In genomic region chr5:97224112-97224750, GRCh38 we compare ENCODE assay signal across 20 cellular contexts. TPM values are rescaled to one million over a fixed set of nuclear protein-coding genes. Genes with fewer than 3 reads are reported as not detected.
DNase-seq lines count a peak whose midpoint lies in the region; TF ChIP-seq lines count a peak whose summit lies in the region.
"Had no signal": no experiment of that assay in that cellular context is flagged by ENCODE, and none has a peak within 500 bp of the region (broad histone marks: within the 10 kb centered on the region; RNA-seq: fewer than 3 reads in every experiment).

No MANE protein-coding gene starts in this region.

- no peak overlapping the region for H3K27ac ChIP-seq in sigmoid colon
- H3K27ac ChIP-seq: breast epithelium, esophagus muscularis mucosa, thyroid gland, VCaP had no signal

- no peaks in the 10 kb centered on the region for H3K4me1 ChIP-seq in sigmoid colon
- H3K4me1 ChIP-seq: breast epithelium, esophagus muscularis mucosa, thyroid gland had no signal

- DNase-seq in HCEC 1CT (peak; percentile 46), astrocyte of the spinal cord (ENCODE audit: low read depth, low spot score) (peak; percentile 32), iris pigment epithelial cell (ENCODE audit: low read depth) (peak; percentile 66), superior temporal gyrus (ENCODE audit: extremely low spot score) (peak; percentile 4), NCI-H2107 treated with DMSO at 0.1 percent for 48 hours (lab: John Stamatoyannopoulos, UW; ENCODE audit: unreplicated experiment) (no peak), sigmoid colon (no peak), NCI-H2081 (lab: John Stamatoyannopoulos, UW) (no peak), DMS 273 treated with DMSO at 0.1 percent for 48 hours (lab: John Stamatoyannopoulos, UW) (no peak)
- DNase-seq: activated T-cell treated with anti-CD3 and anti-CD28 coated beads, Interleukin-2, amount 50 U/mL, for 72 hours; DMS153; hippocampal formation; MV-4-11; NCI-H187; NCI-H524 treated with DMSO at 0.1 percent for 48 hours; SHP77; stimulated activated CD4-positive, alpha-beta T cell treated with anti-CD3 and anti-CD28 coated beads, Interleukin-15, amount 100 ng/mL, for 24 hours; thyroid gland had no signal

- TF ChIP-seq EP300 in sigmoid colon (IDR thresholded peaks at IDR 0.05), result no peak

- no peaks in the 10 kb centered on the region for H3K27me3 ChIP-seq in sigmoid colon
- H3K27me3 ChIP-seq: breast epithelium, esophagus muscularis mucosa, thyroid gland had no signal

- no peak for TF ChIP-seq POLR2A in sigmoid colon (IDR thresholded peaks at IDR 0.05)

- no peak overlapping the region for H3K4me3 ChIP-seq in astrocyte of the spinal cord (ENCODE audit: low read depth, low read length)
- H3K4me3 ChIP-seq in sigmoid colon, result no peak overlapping the region
- H3K4me3 ChIP-seq: breast epithelium, esophagus muscularis mucosa, thyroid gland had no signal

- TF ChIP-seq CTCF in astrocyte of the spinal cord (IDR thresholded peaks at IDR 0.05; ENCODE audit: low read depth, low read length) (no peak), sigmoid colon (IDR thresholded peaks at IDR 0.05) (no peak)

- intact Hi-C loops in sigmoid colon (cut with DNase I), result no loop called here

- no peaks in the 10 kb centered on the region for H3K36me3 ChIP-seq in sigmoid colon
- H3K36me3 ChIP-seq: breast epithelium, esophagus muscularis mucosa, thyroid gland had no signal

- in situ Hi-C loops in astrocyte of the spinal cord (cut with HindIII; ENCODE audit: low sequenced_read_pairs), result no loop called here

- peaks cover 0 to 1% (median 0%) of the 10 kb centered on the region in 4 donors for H3K9me3 ChIP-seq in sigmoid colon
- H3K9me3 ChIP-seq: breast epithelium, esophagus muscularis mucosa, thyroid gland had no signal

- 38 to 68% methylated on average over 1 of the region's 1 CpG for WGBS in sigmoid colon, 2 donors

RNA-seq across cellular contexts. Expression of gene RIOK2, which starts 41.2 kb away (rescaled TPM):
- total RNA-seq in sigmoid colon, result 10 to 100 TPM; 16.1 to 28.0 (median 23.0) TPM
- polyA plus RNA-seq in sigmoid colon, result 10 to 100 TPM in 1 of 3 donors, 1 to 10 TPM in 2; 7.8 to 10.8 (median 8.6) TPM

Comparison
In these comparisons a context has a peak if more than half of its experiments do, and no peak if none do; other contexts are left out.
1. DNase-seq: peak in HCEC 1CT (single experiment), astrocyte of the spinal cord (single experiment), iris pigment epithelial cell (single experiment) and superior temporal gyrus (single experiment); none in NCI-H2107 treated with DMSO at 0.1 percent for 48 hours (single experiment), sigmoid colon (single experiment), NCI-H2081 (0 of 2) and DMS 273 treated with DMSO at 0.1 percent for 48 hours (single experiment).